8 cellular contexts compared by ENCODE assay signal in the genomic region with DNA sequence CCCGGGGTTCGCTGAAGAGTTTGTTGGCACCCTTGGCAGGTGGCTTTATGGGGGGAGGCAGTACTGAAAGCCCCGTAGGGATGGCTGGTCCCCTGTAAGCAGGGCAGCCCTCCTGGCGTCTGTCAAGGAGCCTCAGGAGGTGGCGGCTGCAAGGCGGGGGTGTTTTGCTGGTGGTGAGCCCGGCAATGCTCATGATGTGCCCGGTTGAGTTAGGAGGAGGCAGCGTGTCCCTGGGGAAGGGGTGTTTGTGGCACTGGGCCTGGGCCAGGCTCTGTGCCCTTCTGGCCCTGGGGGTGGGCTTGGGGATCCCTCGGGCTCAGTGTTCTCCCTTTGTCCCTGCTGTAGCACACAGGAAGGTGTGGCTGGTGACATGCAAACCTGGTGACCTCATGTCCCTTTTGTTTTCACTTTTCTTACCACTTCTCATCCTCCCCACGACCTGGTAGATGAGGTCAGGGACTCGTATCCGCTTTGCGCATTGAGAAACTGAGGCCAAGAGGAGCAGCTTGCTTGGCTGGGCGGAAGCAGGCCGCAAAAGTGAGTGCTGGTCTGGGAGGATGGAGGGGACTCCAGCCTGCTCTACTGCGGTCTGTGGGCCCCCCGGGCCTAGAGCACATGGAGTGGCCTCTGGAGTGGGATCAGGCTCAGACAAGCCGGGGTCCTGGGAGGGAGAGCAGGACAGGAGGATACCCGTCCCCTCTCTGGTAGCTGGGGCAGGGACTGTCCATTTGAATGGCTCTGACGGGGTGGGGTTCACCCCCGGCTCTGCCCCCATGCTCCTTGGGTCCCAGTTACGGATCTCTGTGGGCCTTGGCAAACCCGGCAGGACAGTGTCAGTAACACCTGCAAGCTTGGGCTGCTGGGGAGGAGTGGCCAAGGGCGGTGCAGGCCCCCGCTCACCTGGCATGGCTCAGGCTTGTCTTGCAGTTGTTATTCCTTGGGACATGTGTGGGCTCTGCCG. TPM values are rescaled to one million over a fixed set of nuclear protein-coding genes. Genes with fewer than 3 reads are reported as not detected.
DNase-seq lines count a peak whose midpoint lies in the region; ATAC-seq, FAIRE-seq and TF ChIP-seq lines count a peak whose summit lies in the region.

No MANE protein-coding gene starts in this region.

- peaks cover 11 to 15% (median 14%) of the 10 kb centered on the region in 3 donors for H3K27me3 Mint-ChIP-seq in CD14-positive monocyte (ENCODE audit: low read depth in 3 of 3)
- no peaks in the 10 kb centered on the region for H3K27me3 Mint-ChIP-seq in naive thymus-derived CD4-positive, alpha-beta T cell

- POLR2A ChIA-PET in naive thymus-derived CD4-positive, alpha-beta T cell (lab: Charles Lee): interaction anchor here (0.5 to 1.9 kb wide), 8 partner anchors 7 to 138 kb away, joined by 3 to 10 read pairs (median 4); no protein-coding TSS in a partner anchor

- no peaks in the 10 kb centered on the region for H3K27me3 ChIP-seq in naive thymus-derived CD4-positive, alpha-beta T cell (ENCODE audit: control insufficient read depth in 2 of 2, insufficient read depth in 2 of 2, low read length in 2 of 2)
- H3K27me3 ChIP-seq in small intestine (ENCODE audit: control insufficient read depth in 2 of 2, insufficient read depth in 2 of 2, low read length in 2 of 2): no peaks in the 10 kb centered on the region

- 46 to 53% (median 50%) methylated on average over 27 of the region's 27 CpGs for WGBS in small intestine, 3 donors

- ATAC-seq in GM21529 (IDR thresholded peaks at IDR 0.05; ENCODE audit: unreplicated experiment) (peak; percentile 35), HG02588 (IDR thresholded peaks at IDR 0.05; ENCODE audit: unreplicated experiment) (no peak)
- peak; percentile 43 to 55 for ATAC-seq in activated naive CD4-positive, alpha-beta T cell treated with anti-CD3 and anti-CD28 coated beads, Interleukin-2, amount 50 U/mL, for 72 hours
- ATAC-seq in naive thymus-derived CD4-positive, alpha-beta T cell: peak; percentile 19

- H3K27ac Mint-ChIP-seq in CD14-positive monocyte: peak overlapping the region; percentile 94 to 98 (median 97)
- H3K27ac Mint-ChIP-seq in activated naive CD4-positive, alpha-beta T cell treated with anti-CD3 and anti-CD28 coated beads, Interleukin-2, amount 50 U/mL, for 72 hours: peak overlapping the region; percentile 82 to 86
- peak overlapping the region; percentile 85 to 98 (median 96) for H3K27ac Mint-ChIP-seq in naive thymus-derived CD4-positive, alpha-beta T cell

- H3K4me1 ChIP-seq in naive thymus-derived CD4-positive, alpha-beta T cell (ENCODE audit: control insufficient read depth in 2 of 2, insufficient read depth in 2 of 2, low read length in 2 of 2): peaks cover 30 to 63% of the 10 kb centered on the region in 2 donors
- peaks cover 5 to 11% of the 10 kb centered on the region in 2 donors for H3K4me1 ChIP-seq in small intestine (ENCODE audit: control insufficient read depth in 2 of 2, insufficient read depth in 1 of 2, low read depth in 1 of 2, low read length in 1 of 2)

- CTCF ChIA-PET in naive thymus-derived CD4-positive, alpha-beta T cell (lab: Charles Lee): interaction anchor here (1.3 kb wide), 1 partner anchor 9 kb away, joined by 4 read pairs; no protein-coding TSS in a partner anchor

- H3K36me3 ChIP-seq in naive thymus-derived CD4-positive, alpha-beta T cell (ENCODE audit: control insufficient read depth in 2 of 3, insufficient read depth in 3 of 3, low read length in 3 of 3): peaks cover 0 to 17% (median 0%) of the 10 kb centered on the region in 3 experiments
- H3K36me3 ChIP-seq in small intestine (ENCODE audit: control insufficient read depth in 2 of 2, insufficient read depth in 2 of 2, low read length in 2 of 2): no peaks in the 10 kb centered on the region

- FAIRE-seq in small intestine (lab: Jason Lieb, UNC): no peak

- peaks cover 65% of the 10 kb centered on the region for H3K4me1 Mint-ChIP-seq in CD14-positive monocyte
- peaks cover 58 to 83% (median 67%) of the 10 kb centered on the region in 7 donors for H3K4me1 Mint-ChIP-seq in naive thymus-derived CD4-positive, alpha-beta T cell

- H3K9me3 ChIP-seq in naive thymus-derived CD4-positive, alpha-beta T cell (ENCODE audit: control insufficient read depth in 2 of 3, low read length in 3 of 3): no peaks in the 10 kb centered on the region
- H3K9me3 ChIP-seq in small intestine (ENCODE audit: control insufficient read depth, low read depth): no peaks in the 10 kb centered on the region

- H3K4me3 ChIP-seq in naive thymus-derived CD4-positive, alpha-beta T cell (ENCODE audit: low read length): peak overlapping the region; percentile 77
- peak overlapping the region in 1 of 2 donors; percentile 83 for H3K4me3 ChIP-seq in small intestine (ENCODE audit: low read depth in 1 of 2, low read length in 2 of 2)

- peak overlapping the region; percentile 91 to 92 for H3K4me3 Mint-ChIP-seq in CD14-positive monocyte
- peak overlapping the region; percentile 88 to 96 (median 91) for H3K4me3 Mint-ChIP-seq in naive thymus-derived CD4-positive, alpha-beta T cell

- peaks cover 27 to 45% of the 10 kb centered on the region in 2 donors for H3K36me3 Mint-ChIP-seq in CD14-positive monocyte
- no peaks in the 10 kb centered on the region for H3K36me3 Mint-ChIP-seq in activated naive CD4-positive, alpha-beta T cell treated with anti-CD3 and anti-CD28 coated beads, Interleukin-2, amount 50 U/mL, for 72 hours
- H3K36me3 Mint-ChIP-seq in naive thymus-derived CD4-positive, alpha-beta T cell: peaks cover 0 to 3% (median 0%) of the 10 kb centered on the region in 5 donors

- intact Hi-C loops in CD14-positive monocyte (cut with micrococcal nuclease): no loop called here
- intact Hi-C loops in naive thymus-derived CD4-positive, alpha-beta T cell (cut with micrococcal nuclease): no loop called here

- DNase-seq in CD14-positive monocyte (ENCODE audit: low spot score): no peak
- peak; percentile 45 to 70 for DNase-seq in activated naive CD4-positive, alpha-beta T cell treated with anti-CD3 and anti-CD28 coated beads, Interleukin-2, amount 50 U/mL, for 72 hours (ENCODE audit: low spot score in 2 of 2)
- DNase-seq in naive thymus-derived CD4-positive, alpha-beta T cell: peak in 7 of 9 donors; percentile 34 to 60 (median 49)
- no peak for DNase-seq in small intestine
- DNase-seq in H4 (ENCODE audit: low spot score): no peak
- DNase-seq in DMS53 (lab: John Stamatoyannopoulos, UW): no peak

- peaks cover 0 to 4% (median 0%) of the 10 kb centered on the region in 7 donors for H3K9me3 Mint-ChIP-seq in CD14-positive monocyte
- H3K9me3 Mint-ChIP-seq in activated naive CD4-positive, alpha-beta T cell treated with anti-CD3 and anti-CD28 coated beads, Interleukin-2, amount 50 U/mL, for 72 hours: no peaks in the 10 kb centered on the region
- H3K9me3 Mint-ChIP-seq in naive thymus-derived CD4-positive, alpha-beta T cell: no peaks in the 10 kb centered on the region

- no peak for TF ChIP-seq CTCF in CD14-positive monocyte (IDR thresholded peaks at IDR 0.05)

- peak overlapping the region; percentile 65 for H3K27ac ChIP-seq in naive thymus-derived CD4-positive, alpha-beta T cell (ENCODE audit: low read depth, low read length)
- peak overlapping the region in 1 of 2 donors; percentile 51 for H3K27ac ChIP-seq in small intestine (ENCODE audit: low read depth in 1 of 2, low read length in 1 of 2)

RNA-seq across cellular contexts. Expression of a gene that starts 2.2 kb away (rescaled TPM):
- polyA plus RNA-seq in CD14-positive monocyte (100 to 1,000 TPM in 1 of 2 donors, 10 to 100 TPM in 1; 91.7 to 111 TPM), small intestine (10 to 100 TPM in 1 of 3 donors, 1 to 10 TPM in 2; 9.6 to 15.7 (median 9.7) TPM)
- total RNA-seq in activated naive CD4-positive, alpha-beta T cell treated with anti-CD3 and anti-CD28 coated beads, Interleukin-2, amount 50 U/mL, for 72 hours: 10 to 100 TPM; 11.0 to 14.4 TPM
- 10 to 100 TPM; 17.0 to 86.8 (median 34.4) TPM for total RNA-seq in naive thymus-derived CD4-positive, alpha-beta T cell
- 10 to 100 TPM; 21.3 to 34.3 TPM for polyA plus RNA-seq in naive thymus-derived CD4-positive, alpha-beta T cell
- 13.7 and 14.9 TPM in 2 replicates for total RNA-seq in H4 (2014; rRNA removed; shearing (Covaris generic))

Comparison
In these comparisons a context has a peak if more than half of its experiments do, and no peak if none do; other contexts are left out.
1. DNase-seq: peak in activated naive CD4-positive, alpha-beta T cell treated with anti-CD3 and anti-CD28 coated beads, Interleukin-2, amount 50 U/mL, for 72 hours (2 of 2) and naive thymus-derived CD4-positive, alpha-beta T cell (7 of 9); none in CD14-positive monocyte (single experiment), small intestine (single experiment), H4 (single experiment) and DMS53 (single experiment).
2. Peak in every context shown above with its lines, with median percentiles within 50 percentile points of each other: H3K27ac Mint-ChIP-seq.